18 cellular contexts compared by ENCODE assay signal in genomic region chr4:70747874-70748273, GRCh38.
"Had no signal": no experiment of that assay in that cellular context is flagged by ENCODE, and none has a peak within 500 bp of the region (broad histone marks: within the 10 kb centered on the region; RNA-seq: fewer than 3 reads in every experiment).

No MANE protein-coding gene starts in this region.

- H3K4me1 ChIP-seq: parathyroid adenoma, thyroid gland had no signal

- H3K27me3 ChIP-seq: thyroid gland had no signal

- H3K4me3 ChIP-seq: skin epidermis, thyroid gland had no signal

- H3K27ac ChIP-seq: parathyroid adenoma, skin epidermis, thyroid gland had no signal

- H3K9me3 ChIP-seq: thyroid gland had no signal

- H2AFZ ChIP-seq: parathyroid adenoma had no signal

- DNase-seq: activated CD4-positive, alpha-beta T cell treated with anti-CD3 and anti-CD28 coated beads for 36 hours; activated CD8-positive, alpha-beta T cell treated with anti-CD3 and anti-CD28 coated beads for 36 hours; activated gamma-delta T cell; activated T-cell treated with anti-CD3 and anti-CD28 coated beads, Interleukin-2, amount 50 U/mL, for 4 hours; amygdala; dermis blood vessel endothelial cell; effector memory CD8-positive, alpha-beta T cell; mammary epithelial cell; naive thymus-derived CD4-positive, alpha-beta T cell; retina; stimulated activated CD4-positive, alpha-beta T cell treated with anti-CD3 and anti-CD28 coated beads, Interleukin-15, amount 100 ng/mL, for 24 hours; stimulated activated CD4-positive, alpha-beta T cell treated with anti-CD3 and anti-CD28 coated beads, Interleukin-4, amount 100 ng/mL, for 1 hour; stimulated activated naive B cell treated with anti-CD40 and anti-IgM and Interleukin-4, amounts not matched to agents 10 μg/mL and 1 μg/mL and 100 μg/mL, for 72 hours; T-helper 1 cell; thyroid gland had no signal

- ATAC-seq: activated CD4-positive, alpha-beta T cell treated with anti-CD3 and anti-CD28 coated beads for 36 hours; activated CD8-positive, alpha-beta T cell treated with anti-CD3 and anti-CD28 coated beads for 36 hours; activated T-cell treated with anti-CD3 and anti-CD28 coated beads, Interleukin-2, amount 50 U/mL, for 4 hours; effector memory CD8-positive, alpha-beta T cell; left lobe of liver; naive thymus-derived CD4-positive, alpha-beta T cell; stimulated activated naive B cell treated with anti-CD40 and anti-IgM and Interleukin-4, amounts not matched to agents 10 μg/mL and 1 μg/mL and 100 μg/mL, for 72 hours had no signal

- H3K36me3 ChIP-seq: thyroid gland had no signal
